ENCODE assay signal across 29 cellular contexts in the genomic region with DNA sequence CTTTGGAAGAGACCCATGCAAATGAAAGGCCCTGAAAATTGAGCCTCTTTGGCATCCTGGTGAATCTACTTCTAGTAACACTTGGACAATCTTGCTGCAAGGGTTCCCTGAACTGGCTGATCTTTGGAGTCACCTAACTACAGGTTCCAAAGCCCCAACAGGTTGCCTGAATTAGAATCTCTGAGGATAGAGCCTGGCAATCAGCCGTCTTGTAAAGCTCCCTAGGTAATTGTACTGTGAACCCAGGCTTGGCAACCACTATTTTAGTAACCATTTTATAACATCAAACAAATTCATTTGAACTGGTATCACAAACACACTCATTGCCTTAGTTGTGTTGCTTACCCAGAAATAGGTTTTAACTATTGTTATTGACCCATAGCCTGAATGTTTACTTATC. TPM values are rescaled to one million over a fixed set of nuclear protein-coding genes. Genes with fewer than 3 reads are reported as not detected.
"Had no signal": no experiment of that assay in that cellular context is flagged by ENCODE, and none has a peak within 500 bp of the region (broad histone marks: within the 10 kb centered on the region; RNA-seq: fewer than 3 reads in every experiment).

No MANE protein-coding gene starts in this region.

- H3K36me3 ChIP-seq: neural progenitor cell, ovary, spleen, stomach, thoracic aorta, thyroid gland, tibial nerve, upper lobe of left lung, vagina had no signal

- ATAC-seq: natural killer cell; psoas muscle; right cardiac atrium; sciatic nerve; stimulated activated memory B cell treated with anti-CD40 and anti-IgM and Interleukin-4, amounts not matched to agents 10 μg/mL and 1 μg/mL and 100 μg/mL, for 72 hours had no signal

- H3K4me1 ChIP-seq: parathyroid adenoma, psoas muscle, thyroid gland, vagina had no signal

- H3K9ac ChIP-seq: neural progenitor cell, parathyroid adenoma had no signal

- H3K9me3 ChIP-seq: ovary, psoas muscle, spleen, thoracic aorta, thyroid gland, tibial nerve, upper lobe of left lung, vagina had no signal

- H3K79me2 ChIP-seq: parathyroid adenoma had no signal

- H3K27ac ChIP-seq: neural progenitor cell, ovary, parathyroid adenoma, psoas muscle, stomach, thoracic aorta, thyroid gland, tibial nerve, upper lobe of left lung, vagina had no signal

- H2AFZ ChIP-seq: neural progenitor cell, parathyroid adenoma had no signal

- H3K27me3 ChIP-seq: neural progenitor cell, ovary, vagina had no signal

- H3K4me2 ChIP-seq: neural progenitor cell, smooth muscle cell had no signal

- DNase-seq: natural killer cell; occipital lobe; ovary; posterior cingulate gyrus; psoas muscle; right cardiac atrium; spleen; stimulated activated CD4-positive, alpha-beta T cell treated with anti-CD3 and anti-CD28 coated beads, Interleukin-12 subunit alpha, Interleukin-12 subunit beta, amount 100 ng/mL, for 4 hours; stimulated activated CD4-positive, alpha-beta T cell treated with anti-CD3 and anti-CD28 coated beads, Interleukin-1b, Interleukin-23, amount 100 ng/mL, for 48 hours; stimulated activated CD4-positive, alpha-beta T cell treated with anti-CD3 and anti-CD28 coated beads, Interleukin-4, amount 100 ng/mL, for 1 hour; stimulated activated CD4-positive, alpha-beta T cell treated with anti-CD3 and anti-CD28 coated beads, Interleukin-4, amount 100 ng/mL, for 4 hours; stimulated activated CD8-positive, alpha-beta memory T cell treated with anti-CD3 and anti-CD28 coated beads, Interleukin-4, amount 100 ng/mL, for 48 hours; stimulated activated naive CD4-positive, alpha-beta T cell; stomach; thyroid gland; trophoblast cell; upper lobe of left lung had no signal

- H3K4me3 ChIP-seq: neural progenitor cell, ovary, psoas muscle, skin epidermis, smooth muscle cell, stomach, thoracic aorta, thyroid gland, tibial nerve, upper lobe of left lung, vagina had no signal

RNA-seq across cellular contexts. Expression of a gene that starts 20.1 kb away (rescaled TPM):
- total RNA-seq: natural killer cell, osteoblast, stomach, subcutaneous adipose tissue, thyroid gland, tibial nerve, upper lobe of left lung, ureter, vagina had no signal
- polyA plus RNA-seq: stomach had no signal

RNA-seq across cellular contexts. Expression of a gene that starts 54.5 kb away (rescaled TPM):
- total RNA-seq: natural killer cell had no signal
